In genomic region chr15:63365004-63365555, GRCh38 we compare ENCODE assay signal across 12 cellular contexts. TPM values are rescaled to one million over a fixed set of nuclear protein-coding genes. Genes with fewer than 3 reads are reported as not detected.
"Had no signal": no experiment of that assay in that cellular context is flagged by ENCODE, and none has a peak within 500 bp of the region (broad histone marks: within the 10 kb centered on the region; RNA-seq: fewer than 3 reads in every experiment).

No MANE protein-coding gene starts in this region.

- H3K27ac ChIP-seq: esophagus muscularis mucosa had no signal

- DNase-seq: activated CD4-positive, alpha-beta T cell treated with anti-CD3 and anti-CD28 coated beads, Interleukin-2, amount 50 U/mL, for 4 hours; amniotic stem cell; central memory CD4-positive, alpha-beta T cell; effector CD4-positive, alpha-beta T cell; hippocampal formation; naive thymus-derived CD4-positive, alpha-beta T cell; psoas muscle; stimulated activated naive CD8-positive, alpha-beta T cell treated with anti-CD3 and anti-CD28 coated beads, Interleukin-15, amount 100 ng/mL, for 72 hours had no signal

- ATAC-seq: left lobe of liver; naive thymus-derived CD4-positive, alpha-beta T cell; stimulated activated naive CD8-positive, alpha-beta T cell treated with anti-CD3 and anti-CD28 coated beads, Interleukin-15, amount 100 ng/mL, for 72 hours had no signal

- H3K27me3 ChIP-seq: esophagus muscularis mucosa had no signal

- H3K4me3 ChIP-seq: esophagus muscularis mucosa, psoas muscle had no signal

- H3K9me3 ChIP-seq: esophagus muscularis mucosa, psoas muscle had no signal

- H3K36me3 ChIP-seq: esophagus muscularis mucosa had no signal

RNA-seq across cellular contexts. Expression of gene CA12, which starts 16.6 kb away (rescaled TPM):
- total RNA-seq: activated CD8-positive, alpha-beta memory T cell treated with anti-CD3 and anti-CD28 coated beads for 36 hours; mononuclear cell had no signal
- polyA plus RNA-seq: naive thymus-derived CD4-positive, alpha-beta T cell had no signal
